In genomic region chr3:57597973-57598351, GRCh38 we compare ENCODE assay signal across 2 cellular contexts.
A peak's percentile ranks its signal among the peaks of the same experiment; 100 is the strongest.
TF ChIP-seq lines count a peak whose summit lies in the region.

No MANE protein-coding gene starts in this region.

TF ChIP-seq in SK-N-SH treated with all-trans-retinoic acid at 6 μM for 48 hours, 23 proteins besides CTCF, POLR2A, EP300 and RAD21:
- no peak for TF ChIP-seq ZFP30 (CRISPR knock-in tag; IDR thresholded peaks at IDR 0.05)
- TF ChIP-seq PATZ1 (CRISPR knock-in tag; IDR thresholded peaks at IDR 0.05; ENCODE audit: borderline replicate concordance) = no peak
- TF ChIP-seq ARNTL (CRISPR knock-in tag; IDR thresholded peaks at IDR 0.05; ENCODE audit: borderline replicate concordance, low read depth) = no peak
- no peak for TF ChIP-seq POU6F1 (CRISPR knock-in tag; IDR thresholded peaks at IDR 0.05; ENCODE audit: borderline replicate concordance, low read depth)
- no peak for TF ChIP-seq ZNF70 (CRISPR knock-in tag; IDR thresholded peaks at IDR 0.05)
- no peak for TF ChIP-seq BACH2 (CRISPR knock-in tag; IDR thresholded peaks at IDR 0.05; ENCODE audit: borderline replicate concordance)
- no peak for TF ChIP-seq TSHZ2 (CRISPR knock-in tag; IDR thresholded peaks at IDR 0.05)
- no peak for TF ChIP-seq ZNF8 (CRISPR knock-in tag; IDR thresholded peaks at IDR 0.05)
- no peak for TF ChIP-seq CREB5 (CRISPR knock-in tag; IDR thresholded peaks at IDR 0.05; ENCODE audit: low read depth)
- TF ChIP-seq CSDC2 (CRISPR knock-in tag; IDR thresholded peaks at IDR 0.05) = no peak
- TF ChIP-seq ZFP3 (CRISPR knock-in tag; IDR thresholded peaks at IDR 0.05) = no peak
- no peak for TF ChIP-seq TOX (CRISPR knock-in tag; IDR thresholded peaks at IDR 0.05; ENCODE audit: borderline replicate concordance)
- no peak for TF ChIP-seq OSR1 (CRISPR knock-in tag; IDR thresholded peaks at IDR 0.05)
- TF ChIP-seq GLIS3 (CRISPR knock-in tag; IDR thresholded peaks at IDR 0.05) = no peak
- no peak for TF ChIP-seq CSRNP3 (CRISPR knock-in tag; IDR thresholded peaks at IDR 0.05)
- TF ChIP-seq ISL1 (CRISPR knock-in tag; IDR thresholded peaks at IDR 0.05) = no peak
- TF ChIP-seq PPARA (CRISPR knock-in tag; IDR thresholded peaks at IDR 0.05; ENCODE audit: borderline replicate concordance) = no peak
- TF ChIP-seq ESRRG (CRISPR knock-in tag; IDR thresholded peaks at IDR 0.05) = no peak
- no peak for TF ChIP-seq ZNF565 (CRISPR knock-in tag; conservative IDR thresholded peaks at IDR 0.05; ENCODE audit: low read depth)

TF ChIP-seq in H1, 55 proteins besides CTCF, POLR2A, EP300 and RAD21:
- TF ChIP-seq KDM4A (IDR thresholded peaks at IDR 0.05; ENCODE audit: low read depth, low read length, severe bottlenecking) (peak; percentile 6), MAX (IDR thresholded peaks at IDR 0.05) (0 out of 2 replicates have a peak, but pooled peaks have one; percentile 54), SIX5 (IDR thresholded peaks at IDR 0.05; ENCODE audit: low read depth, low read length) (no peak), SAP30 (IDR thresholded peaks at IDR 0.05; ENCODE audit: insufficient read depth, insufficient replicate concordance, low read length) (no peak), NRF1 (IDR thresholded peaks at IDR 0.05; ENCODE audit: low read depth, low read length) (no peak), ATF3 (IDR thresholded peaks at IDR 0.05; ENCODE audit: insufficient read depth, low read depth, low read length) (no peak), JUND (IDR thresholded peaks at IDR 0.05; ENCODE audit: low read length) (peak; percentile 47; the same call in 1 of the 2 replicates), KDM5A (IDR thresholded peaks at IDR 0.05; ENCODE audit: low read length) (no peak), RFX5 (IDR thresholded peaks at IDR 0.05; ENCODE audit: borderline replicate concordance, low read depth, low read length) (no peak), BACH1 (IDR thresholded peaks at IDR 0.05; ENCODE audit: low read length) (no peak), SRF (IDR thresholded peaks at IDR 0.05; ENCODE audit: low read depth, low read length) (no peak), GTF2F1 (IDR thresholded peaks at IDR 0.05; ENCODE audit: borderline replicate concordance, low read depth, low read length) (no peak), CBX5 (IDR thresholded peaks at IDR 0.05; ENCODE audit: low read depth, low read length) (no peak), RNF2 (IDR thresholded peaks at IDR 0.05; ENCODE audit: borderline replicate concordance, low read depth, low read length, missing control alignments, poor library complexity, severe bottlenecking) (no peak), GABPA (IDR thresholded peaks at IDR 0.05; ENCODE audit: borderline replicate concordance, insufficient read depth, low read length) (no peak), SUZ12 (IDR thresholded peaks at IDR 0.05; ENCODE audit: low read length) (no peak), SP2 (IDR thresholded peaks at IDR 0.05; ENCODE audit: low read length) (no peak), TEAD4 (IDR thresholded peaks at IDR 0.05; ENCODE audit: low read depth, low read length) (no peak), EGR1 (IDR thresholded peaks at IDR 0.05; ENCODE audit: borderline replicate concordance, low read depth, low read length) (no peak), EZH2 (IDR thresholded peaks at IDR 0.05; ENCODE audit: low read depth, low read length, severe bottlenecking) (no peak)
